Comparison of ENCODE assay signal across 1 cellular context in the genomic region with DNA sequence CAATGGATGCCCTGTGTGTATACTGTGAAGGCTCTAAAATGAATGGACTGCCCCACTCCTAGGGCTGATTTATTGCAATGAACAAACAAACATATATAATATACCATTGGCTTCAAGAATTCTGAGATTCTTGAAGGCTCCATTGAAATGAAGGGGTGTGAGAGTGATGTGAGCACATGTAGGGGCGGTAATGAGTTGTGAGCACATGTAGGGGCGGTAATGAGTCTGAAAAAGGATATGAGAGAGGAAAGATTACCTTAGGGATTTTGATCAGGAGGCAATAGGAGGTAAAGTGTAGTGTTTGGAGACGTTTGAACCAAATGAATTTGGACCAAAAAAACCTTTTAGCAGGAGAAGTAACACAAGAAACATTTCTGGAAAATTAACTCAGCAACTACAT.
A peak's percentile ranks its signal among the peaks of the same experiment; 100 is the strongest.
TF ChIP-seq lines count a peak whose summit lies in the region.

No MANE protein-coding gene starts in this region.

TF ChIP-seq in K562, 482 proteins besides CTCF, POLR2A, EP300 and RAD21:
- no peak for TF ChIP-seq PHTF2 (CRISPR knock-in tag; IDR thresholded peaks at IDR 0.05)
- TF ChIP-seq, protein P1, sequence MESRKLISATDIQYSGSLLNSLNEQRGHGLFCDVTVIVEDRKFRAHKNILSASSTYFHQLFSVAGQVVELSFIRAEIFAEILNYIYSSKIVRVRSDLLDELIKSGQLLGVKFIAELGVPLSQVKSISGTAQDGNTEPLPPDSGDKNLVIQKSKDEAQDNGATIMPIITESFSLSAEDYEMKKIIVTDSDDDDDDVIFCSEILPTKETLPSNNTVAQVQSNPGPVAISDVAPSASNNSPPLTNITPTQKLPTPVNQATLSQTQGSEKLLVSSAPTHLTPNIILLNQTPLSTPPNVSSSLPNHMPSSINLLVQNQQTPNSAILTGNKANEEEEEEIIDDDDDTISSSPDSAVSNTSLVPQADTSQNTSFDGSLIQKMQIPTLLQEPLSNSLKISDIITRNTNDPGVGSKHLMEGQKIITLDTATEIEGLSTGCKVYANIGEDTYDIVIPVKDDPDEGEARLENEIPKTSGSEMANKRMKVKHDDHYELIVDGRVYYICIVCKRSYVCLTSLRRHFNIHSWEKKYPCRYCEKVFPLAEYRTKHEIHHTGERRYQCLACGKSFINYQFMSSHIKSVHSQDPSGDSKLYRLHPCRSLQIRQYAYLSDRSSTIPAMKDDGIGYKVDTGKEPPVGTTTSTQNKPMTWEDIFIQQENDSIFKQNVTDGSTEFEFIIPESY (CRISPR knock-in tag; IDR thresholded peaks at IDR 0.05), result peak; percentile 76
